In the genomic region with DNA sequence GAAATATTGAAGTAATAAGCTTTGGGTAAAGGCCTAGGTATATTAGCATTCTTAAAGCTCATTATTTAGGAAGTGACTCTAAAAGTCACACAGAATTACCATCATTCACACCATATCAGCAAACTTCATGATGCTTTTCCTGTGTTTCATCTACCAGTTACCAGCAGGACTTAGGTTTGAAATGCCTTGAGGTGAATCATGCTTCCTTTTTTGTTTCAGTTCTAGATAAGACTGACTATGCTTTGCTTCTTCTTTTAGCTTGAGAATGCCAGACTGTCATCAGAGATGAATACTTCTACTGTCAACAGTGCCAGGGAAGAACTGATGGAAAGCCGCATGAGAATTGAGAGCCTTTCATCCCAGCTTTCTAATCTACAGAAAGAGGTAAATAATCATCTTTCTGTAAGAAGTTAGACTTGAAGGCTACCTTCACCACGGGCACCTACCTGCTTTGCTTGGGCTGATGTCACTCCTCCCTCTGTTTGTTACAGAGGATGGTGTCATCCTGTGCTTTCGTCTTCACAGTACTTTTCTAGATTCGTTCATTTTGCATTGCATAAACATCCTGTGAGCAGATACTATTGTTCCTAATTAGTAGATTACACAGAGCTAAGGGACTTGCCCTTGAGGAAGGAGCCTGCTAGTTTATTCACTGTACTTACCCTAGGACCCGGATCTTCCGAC, we compare ENCODE assay signal across 9 cellular contexts. TPM values are rescaled to one million over a fixed set of nuclear protein-coding genes. Genes with fewer than 3 reads are reported as not detected.
A peak's percentile ranks its signal among the peaks of the same experiment; 100 is the strongest.
DNase-seq lines count a peak whose midpoint lies in the region; ATAC-seq, FAIRE-seq and TF ChIP-seq lines count a peak whose summit lies in the region.
"Had no signal": no experiment of that assay in that cellular context is flagged by ENCODE, and none has a peak within 500 bp of the region (broad histone marks: within the 10 kb centered on the region; RNA-seq: fewer than 3 reads in every experiment).

No MANE protein-coding gene starts in this region.

- peak overlapping the region; percentile 100 for H3K27ac Mint-ChIP-seq in activated T-cell treated with anti-CD3 and anti-CD28 coated beads, Interleukin-2, amount 50 U/mL, for 72 hours
- H3K27ac Mint-ChIP-seq: nephron had no signal

- DNase-seq in AG08396 (ENCODE audit: low spot score) (peak; percentile 8), right lobe of liver (no peak), urothelium cell line (ENCODE audit: low spot score) (no peak), HEK293T (ENCODE audit: extremely low spot score) (no peak), HuH-7.5 (ENCODE audit: low spot score) (no peak)
- DNase-seq in activated T-cell treated with anti-CD3 and anti-CD28 coated beads, Interleukin-2, amount 50 U/mL, for 72 hours: peak; percentile 59 to 68

- WGBS in right lobe of liver (ENCODE audit: insufficient coverage, low coverage, low lambda C conversion rate, missing lambda C conversion rate): 65% methylated on average over 6 of the region's 6 CpGs
- 60 to 71% methylated on average over 2 to 6 of the region's 6 CpGs for WGBS in gastroesophageal sphincter (ENCODE audit: low coverage in 1 of 2), 2 donors

- peaks cover 58% of the 10 kb centered on the region for H3K4me1 Mint-ChIP-seq in activated T-cell treated with anti-CD3 and anti-CD28 coated beads, Interleukin-2, amount 50 U/mL, for 72 hours (ENCODE audit: low read depth)
- H3K4me1 Mint-ChIP-seq: nephron had no signal

- TF ChIP-seq POLR2A in right lobe of liver (IDR thresholded peaks at IDR 0.05) (no peak), gastroesophageal sphincter (IDR thresholded peaks at IDR 0.05) (no peak)

- H3K27ac ChIP-seq in right lobe of liver: peak overlapping the region; percentile 12 to 61 (median 45)
- H3K27ac ChIP-seq in gastroesophageal sphincter: no peak overlapping the region

- no peaks in the 10 kb centered on the region for H3K27me3 ChIP-seq in right lobe of liver
- no peaks in the 10 kb centered on the region for H3K27me3 ChIP-seq in gastroesophageal sphincter

- intact Hi-C loops in right lobe of liver (cut with DNase I): no loop called here

- H3K4me1 ChIP-seq in right lobe of liver (no peaks in the 10 kb centered on the region), gastroesophageal sphincter (no peaks in the 10 kb centered on the region)

- no peak for TF ChIP-seq CTCF in right lobe of liver (IDR thresholded peaks at IDR 0.05)
- no peak for TF ChIP-seq CTCF in gastroesophageal sphincter (IDR thresholded peaks at IDR 0.05)

- H3K4me3 ChIP-seq in right lobe of liver (no peak overlapping the region), gastroesophageal sphincter (no peak overlapping the region)

- H3K9me3 Mint-ChIP-seq in activated T-cell treated with anti-CD3 and anti-CD28 coated beads, Interleukin-2, amount 50 U/mL, for 72 hours: no peaks in the 10 kb centered on the region
- H3K9me3 Mint-ChIP-seq: nephron had no signal

- TF ChIP-seq EP300 in gastroesophageal sphincter (IDR thresholded peaks at IDR 0.05): no peak

- POLR2A ChIA-PET in HEK293T (lab: Yijun Ruan, JAX): interaction anchor here (1.0 kb wide), 1 partner anchor 35 kb away, joined by 3 read pairs; no protein-coding TSS in a partner anchor

- FAIRE-seq in urothelium cell line (lab: Jason Lieb, UNC): no peak

- H3K4me3 Mint-ChIP-seq in activated T-cell treated with anti-CD3 and anti-CD28 coated beads, Interleukin-2, amount 50 U/mL, for 72 hours: peak overlapping the region; percentile 69 to 94
- H3K4me3 Mint-ChIP-seq: nephron had no signal

- peaks cover 17 to 57% of the 10 kb centered on the region in 2 donors for H3K36me3 Mint-ChIP-seq in activated T-cell treated with anti-CD3 and anti-CD28 coated beads, Interleukin-2, amount 50 U/mL, for 72 hours (ENCODE audit: insufficient read depth in 2 of 2)

- H3K27me3 Mint-ChIP-seq in activated T-cell treated with anti-CD3 and anti-CD28 coated beads, Interleukin-2, amount 50 U/mL, for 72 hours (ENCODE audit: low read depth): no peaks in the 10 kb centered on the region

- CTCF ChIA-PET in HEK293T (lab: Yijun Ruan, JAX): interaction anchor here (0.8 kb wide), 1 partner anchor 10 kb away, joined by 4 read pairs; no protein-coding TSS in a partner anchor

- H3K9me3 ChIP-seq in right lobe of liver: no peaks in the 10 kb centered on the region
- H3K9me3 ChIP-seq in gastroesophageal sphincter: no peaks in the 10 kb centered on the region

- H3K36me3 ChIP-seq in right lobe of liver (no peaks in the 10 kb centered on the region), gastroesophageal sphincter (no peaks in the 10 kb centered on the region)

- ATAC-seq in HG03095 (IDR thresholded peaks at IDR 0.05; ENCODE audit: unreplicated experiment) (peak; percentile 65), right lobe of liver (peak; percentile 57 to 82 (median 72)), gastroesophageal sphincter (no peak)
- peak; percentile 93 to 95 for ATAC-seq in activated T-cell treated with anti-CD3 and anti-CD28 coated beads, Interleukin-2, amount 50 U/mL, for 72 hours (replicated peaks in 1 of 2)

TF ChIP-seq in HEK293T, 16 proteins besides CTCF, POLR2A, EP300 and RAD21:
- TF ChIP-seq ARNT (IDR thresholded peaks at IDR 0.05): no peak
- no peak for TF ChIP-seq ZNF384 (IDR thresholded peaks at IDR 0.05)
- no peak for TF ChIP-seq SUZ12 (IDR thresholded peaks at IDR 0.05)
- TF ChIP-seq ELF4 (IDR thresholded peaks at IDR 0.05): no peak
- no peak for TF ChIP-seq CTBP1 (IDR thresholded peaks at IDR 0.05; ENCODE audit: borderline replicate concordance)
- no peak for TF ChIP-seq SP1 (IDR thresholded peaks at IDR 0.05)
- TF ChIP-seq FOXM1 (IDR thresholded peaks at IDR 0.05; ENCODE audit: borderline replicate concordance): no peak
- no peak for TF ChIP-seq BHLHE40 (IDR thresholded peaks at IDR 0.05; ENCODE audit: borderline replicate concordance)

RNA-seq across cellular contexts. Expression of a gene that starts 34.7 kb away (rescaled TPM):
- total RNA-seq in activated T-cell treated with anti-CD3 and anti-CD28 coated beads, Interleukin-2, amount 50 U/mL, for 72 hours: 100 to 1,000 TPM; 186 to 211 TPM
- 10 to 100 TPM in 1 of 6 experiments, 1 to 10 TPM in 5; 3.3 to 13.3 (median 7.1) TPM for total RNA-seq in right lobe of liver
- total RNA-seq in gastroesophageal sphincter: 10 to 100 TPM in 1 of 4 donors, 1 to 10 TPM in 3; 3.2 to 14.3 (median 6.6) TPM

Comparison
In these comparisons a context has a peak if more than half of its experiments do, and no peak if none do; other contexts are left out.
1. DNase-seq: peak in AG08396 (single experiment) and activated T-cell treated with anti-CD3 and anti-CD28 coated beads, Interleukin-2, amount 50 U/mL, for 72 hours (2 of 2); none in right lobe of liver (0 of 3), urothelium cell line (single experiment), HEK293T (single experiment) and HuH-7.5 (single experiment).
2. H3K27ac ChIP-seq: peak in right lobe of liver (3 of 3); none in gastroesophageal sphincter (0 of 4).
3. RNA of a gene that starts 34.7 kb away (total RNA-seq): 186 to 211 TPM in activated T-cell treated with anti-CD3 and anti-CD28 coated beads, Interleukin-2, amount 50 U/mL, for 72 hours; 3.2 to 14.3 TPM in gastroesophageal sphincter and 3.3 to 13.3 TPM in right lobe of liver; every median in the first group is over 10 times any median in the second.